ENCODE assay signal across 8 cellular contexts in the genomic region with DNA sequence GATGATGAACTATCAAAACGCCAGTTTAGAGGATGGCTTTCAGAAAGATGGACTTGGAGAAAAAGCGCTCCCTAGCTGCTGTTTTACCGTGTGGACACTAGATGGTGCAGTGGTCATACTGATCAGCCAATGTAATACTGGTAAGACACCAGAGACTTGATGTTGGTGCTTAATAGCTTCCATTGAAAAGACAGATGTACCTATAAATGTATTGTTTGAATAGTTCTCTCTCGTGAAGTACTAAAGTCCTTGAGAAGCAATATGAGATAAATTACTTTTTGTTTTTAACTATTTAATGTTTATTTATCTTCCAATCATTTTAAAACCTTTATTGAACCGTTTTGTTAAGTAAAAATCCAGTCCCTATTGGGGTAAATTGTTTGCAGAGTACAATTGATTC.
DNase-seq lines count a peak whose midpoint lies in the region; ATAC-seq and TF ChIP-seq lines count a peak whose summit lies in the region.

No MANE protein-coding gene starts in this region.

- no peak overlapping the region for H3K27ac ChIP-seq in A673 (ENCODE audit: low read depth, low read length, poor library complexity, severe bottlenecking)

- no TSS peak for BruUV-seq in A673 (replicated peaks; lab: Mats Ljungman, UMichigan)

- ATAC-seq in HG02678 (IDR thresholded peaks at IDR 0.05; ENCODE audit: unreplicated experiment), result peak; percentile 97
- peak; percentile 93 for ATAC-seq in SK-N-SH treated with all-trans-retinoic acid at 6 μM for 48 hours

- POLR2A ChIA-PET in A673 (lab: Charles Lee; ENCODE audit: low non-redundant PET), result no interaction called here

- no peaks in the 10 kb centered on the region for H3K4me1 ChIP-seq in A673 (ENCODE audit: insufficient read depth, low read length, poor library complexity, severe bottlenecking)

- no peaks in the 10 kb centered on the region for H3K27me3 ChIP-seq in A673 (replicated peaks; ENCODE audit: insufficient read depth, low read depth, low read length, poor library complexity)

- no peaks in the 10 kb centered on the region for H3K36me3 ChIP-seq in A673 (ENCODE audit: insufficient read depth, low read length, poor library complexity, severe bottlenecking)

- intact Hi-C loops in A673 (cut with micrococcal nuclease; ENCODE audit: unreplicated experiment), result loop anchor here (1.0 to 10.0 kb wide), 4 partner anchors 365 to 907 kb away; no protein-coding TSS in a partner anchor

- H3K9me3 ChIP-seq in A673 (ENCODE audit: low read depth, low read length, poor library complexity, severe bottlenecking), result no peaks in the 10 kb centered on the region

- H3K4me3 ChIP-seq in A673 (ENCODE audit: low read depth, low read length, poor library complexity, severe bottlenecking), result no peak overlapping the region

- DNase-seq in A673 (ENCODE audit: low spot score) (peak; percentile 74), NCI-H128 (lab: John Stamatoyannopoulos, UW; ENCODE audit: unreplicated experiment) (peak; percentile 39), brain pericyte (ENCODE audit: low read depth, low spot score) (peak; percentile 77), iPS-NIHi7 (ENCODE audit: extremely low spot score) (peak; percentile 84)
- peak; percentile 33 for DNase-seq in stimulated activated CD4-positive, alpha-beta T cell treated with anti-CD3 and anti-CD28 coated beads, Interleukin-1b, Interleukin-23, amount 100 ng/mL, for 48 hours

- TF ChIP-seq CTCF in A673 (conservative IDR thresholded peaks at IDR 0.05; ENCODE audit: low read depth, low read length), result peak; percentile 88
- TF ChIP-seq CTCF in GM12873 (IDR thresholded peaks at IDR 0.05; ENCODE audit: insufficient read depth, low read depth, low read length, missing control alignments), result peak; percentile 85

- CTCF ChIA-PET in A673 (lab: Charles Lee), result interaction anchor here (0.6 to 1.1 kb wide), 6 partner anchors 267 to 458 kb away, joined by 3 to 21 read pairs (median 4); partner anchors contain the start of gene LTV1

TF ChIP-seq in SK-N-SH treated with all-trans-retinoic acid at 6 μM for 48 hours, 23 proteins besides CTCF, POLR2A, EP300 and RAD21:
- TF ChIP-seq ISL1 (CRISPR knock-in tag; IDR thresholded peaks at IDR 0.05), result no peak
- no peak for TF ChIP-seq SNAI2 (CRISPR knock-in tag; IDR thresholded peaks at IDR 0.05)
- TF ChIP-seq ZNF8 (CRISPR knock-in tag; IDR thresholded peaks at IDR 0.05), result no peak
- no peak; the same call in 1 of the 2 replicates for TF ChIP-seq BACH2 (CRISPR knock-in tag; IDR thresholded peaks at IDR 0.05; ENCODE audit: borderline replicate concordance)
- no peak for TF ChIP-seq CREB5 (CRISPR knock-in tag; IDR thresholded peaks at IDR 0.05; ENCODE audit: low read depth)
- no peak for TF ChIP-seq TOX (CRISPR knock-in tag; IDR thresholded peaks at IDR 0.05; ENCODE audit: borderline replicate concordance)
- no peak for TF ChIP-seq TSHZ2 (CRISPR knock-in tag; IDR thresholded peaks at IDR 0.05)
- no peak for TF ChIP-seq OSR1 (CRISPR knock-in tag; IDR thresholded peaks at IDR 0.05)
- TF ChIP-seq ZFP30 (CRISPR knock-in tag; IDR thresholded peaks at IDR 0.05), result no peak
- TF ChIP-seq CSRNP3 (CRISPR knock-in tag; IDR thresholded peaks at IDR 0.05), result no peak
- no peak for TF ChIP-seq ZNF70 (CRISPR knock-in tag; IDR thresholded peaks at IDR 0.05)
- TF ChIP-seq ZFP3 (CRISPR knock-in tag; IDR thresholded peaks at IDR 0.05), result no peak
- no peak for TF ChIP-seq ZC3H10 (CRISPR knock-in tag; IDR thresholded peaks at IDR 0.05)
- no peak for TF ChIP-seq CSDC2 (CRISPR knock-in tag; IDR thresholded peaks at IDR 0.05)

Comparison
In these comparisons a context has a peak if more than half of its experiments do, and no peak if none do; other contexts are left out.
1. DNase-seq: peak in every context shown above with its lines; median percentile 84 in iPS-NIHi7; 77 in brain pericyte; 74 in A673; 39 in NCI-H128; 33 in stimulated activated CD4-positive, alpha-beta T cell treated with anti-CD3 and anti-CD28 coated beads, Interleukin-1b, Interleukin-23, amount 100 ng/mL, for 48 hours.